Comparison of ENCODE assay signal across 8 cellular contexts in the genomic region with DNA sequence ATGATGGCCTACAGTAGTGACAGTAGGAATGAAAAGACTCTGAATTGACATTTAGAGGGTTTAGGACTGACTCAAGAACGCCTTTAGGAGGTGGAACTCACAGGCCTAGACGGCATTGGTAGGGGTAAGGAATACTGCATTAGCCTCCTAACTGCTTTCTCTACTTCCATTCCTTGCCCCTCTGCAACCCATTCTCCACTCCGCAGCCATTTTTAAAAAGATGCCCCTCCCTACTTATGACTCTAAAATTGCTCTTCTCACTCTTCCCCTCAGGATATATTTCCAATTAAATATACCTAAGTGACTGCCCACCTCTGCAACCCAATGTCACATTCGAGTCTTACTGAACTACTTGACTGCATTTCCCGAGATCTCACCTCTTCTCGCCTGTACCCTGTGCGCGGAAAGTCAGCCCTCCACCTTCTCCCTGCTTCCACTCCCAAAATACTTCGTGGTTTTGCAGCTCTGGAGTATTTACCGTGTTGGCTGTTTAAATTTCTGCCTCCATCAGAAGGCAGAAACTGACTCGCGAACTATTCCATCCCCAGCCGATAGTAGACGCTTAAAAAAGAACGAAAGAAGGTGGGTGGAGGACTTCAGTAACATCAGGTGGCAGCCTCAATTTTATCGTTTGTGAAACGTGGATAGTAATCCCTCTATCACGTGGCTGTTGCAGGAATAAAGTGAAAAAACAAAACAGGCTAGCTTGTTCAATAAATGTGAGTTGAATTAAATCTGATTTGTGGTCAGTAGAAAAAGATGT. TPM values are rescaled to one million over a fixed set of nuclear protein-coding genes. Genes with fewer than 3 reads are reported as not detected.
DNase-seq lines count a peak whose midpoint lies in the region; ATAC-seq lines count a peak whose summit lies in the region.

No MANE protein-coding gene starts in this region.

- no peak for ATAC-seq in GM18870 (IDR thresholded peaks at IDR 0.05; ENCODE audit: unreplicated experiment)

- H3K9ac ChIP-seq in adipocyte (ENCODE audit: low read length) (peak overlapping the region; percentile 98), skeletal muscle tissue (ENCODE audit: low read depth in 1 of 3, low read length in 3 of 3) (peak overlapping the region; percentile 84 to 96 (median 92))

- no peaks in the 10 kb centered on the region for H3K27me3 ChIP-seq in adipocyte (replicated peaks; ENCODE audit: control insufficient read depth, insufficient read depth, low read length)
- H3K27me3 ChIP-seq in skeletal muscle tissue (ENCODE audit: control insufficient read depth in 3 of 3, insufficient read depth in 3 of 3, low read length in 3 of 3): no peaks in the 10 kb centered on the region

- H3K9me3 ChIP-seq in adipocyte (ENCODE audit: control insufficient read depth, low read length): no peaks in the 10 kb centered on the region
- no peaks in the 10 kb centered on the region for H3K9me3 ChIP-seq in skeletal muscle tissue (ENCODE audit: control insufficient read depth in 3 of 3, low read length in 3 of 3)

- H3K27ac ChIP-seq in skeletal muscle tissue (ENCODE audit: low read depth, low read length): peak overlapping the region; percentile 96

- H3K36me3 ChIP-seq in adipocyte (ENCODE audit: control insufficient read depth, insufficient read depth, low read length, severe bottlenecking) (peaks cover 15% of the 10 kb centered on the region), skeletal muscle tissue (ENCODE audit: control insufficient read depth in 3 of 3, insufficient read depth in 3 of 3, low read length in 3 of 3) (peaks cover 0 to 8% (median 5%) of the 10 kb centered on the region in 3 donors)

- peak; percentile 62 for DNase-seq in NCI-H2171 treated with DMSO at 0.1 percent for 48 hours (lab: John Stamatoyannopoulos, UW)
- DNase-seq in NCI-H2171 (lab: John Stamatoyannopoulos, UW): no peak
- DNase-seq in NCI-H345 treated with DMSO at 0.1 percent for 48 hours (lab: John Stamatoyannopoulos, UW; ENCODE audit: unreplicated experiment): peak; percentile 38
- DNase-seq in adipocyte (ENCODE audit: low read depth): peak; percentile 59
- no peak for DNase-seq in iPS-NIHi7 (ENCODE audit: extremely low spot score)

- H3K4me1 ChIP-seq in adipocyte (ENCODE audit: control insufficient read depth, insufficient read depth, low read length): peaks cover 53% of the 10 kb centered on the region
- H3K4me1 ChIP-seq in skeletal muscle tissue (ENCODE audit: control insufficient read depth in 3 of 3, insufficient read depth in 3 of 3, low read length in 3 of 3): peaks cover 32 to 41% (median 35%) of the 10 kb centered on the region in 3 donors

- H3K4me3 ChIP-seq in adipocyte (ENCODE audit: low read length) (peak overlapping the region; percentile 95), iPS-11a (ENCODE audit: low read depth, low read length) (peak overlapping the region; percentile 91), skeletal muscle tissue (ENCODE audit: low read length in 3 of 3) (peak overlapping the region; percentile 87 to 94 (median 90))

RNA-seq across cellular contexts. Expression of gene YBX1, which starts 1.1 kb away (rescaled TPM):
- total RNA-seq in skeletal muscle tissue: 403 TPM

RNA-seq across cellular contexts. Expression of gene PPIH, which starts 22.9 kb away (rescaled TPM):
- 23.5 TPM for total RNA-seq in skeletal muscle tissue

RNA-seq across cellular contexts. Expression of gene CLDN19, which starts 58.9 kb away (rescaled TPM):
- 1.6 TPM for total RNA-seq in skeletal muscle tissue

Comparison
In these comparisons a context has a peak if more than half of its experiments do, and no peak if none do; other contexts are left out.
1. DNase-seq: peak in NCI-H2171 treated with DMSO at 0.1 percent for 48 hours (single experiment), NCI-H345 treated with DMSO at 0.1 percent for 48 hours (single experiment) and adipocyte (single experiment); none in NCI-H2171 (single experiment) and iPS-NIHi7 (single experiment).
2. Peak in every context shown above with its lines, with median percentiles within 50 percentile points of each other: H3K4me3 ChIP-seq.